ENCODE assay signal across 7 cellular contexts in genomic region chr19:4910594-4911273, GRCh38. TPM values are rescaled to one million over a fixed set of nuclear protein-coding genes. Genes with fewer than 3 reads are reported as not detected.
A peak's percentile ranks its signal among the peaks of the same experiment; 100 is the strongest.
DNase-seq lines count a peak whose midpoint lies in the region; ATAC-seq and TF ChIP-seq lines count a peak whose summit lies in the region.

No MANE protein-coding gene starts in this region.

- no peaks in the 10 kb centered on the region for H3K9me3 ChIP-seq in HUES6 (ENCODE audit: control insufficient read depth, insufficient read depth, low read depth, low read length)
- H3K9me3 ChIP-seq in psoas muscle, result no peaks in the 10 kb centered on the region

- no peak for TF ChIP-seq CTCF in WTC11 (IDR thresholded peaks at IDR 0.05)
- TF ChIP-seq CTCF in foreskin keratinocyte (conservative IDR thresholded peaks at IDR 0.05), result no peak
- TF ChIP-seq CTCF in psoas muscle (IDR thresholded peaks at IDR 0.05), result no peak

- DNase-seq in DMS79 (lab: John Stamatoyannopoulos, UW) (peak; percentile 33), WTC11 (ENCODE audit: low spot score) (no peak), foreskin keratinocyte (peak; percentile 17 to 42), psoas muscle (peak in 1 of 2 donors; percentile 17)

- peaks cover 22% of the 10 kb centered on the region for H3K4me1 Mint-ChIP-seq in WTC11

- intact Hi-C loops in psoas muscle (cut with DNase I), result loop anchor here (1.0 to 10.0 kb wide), 8 partner anchors 36 to 176 kb away; no protein-coding TSS in a partner anchor

- WGBS in psoas muscle, 3 donors, result 37 to 40% (median 39%) methylated on average over 23 of the region's 23 CpGs

- no peaks in the 10 kb centered on the region for H3K9me3 Mint-ChIP-seq in WTC11

- ATAC-seq in WTC11, result no peak
- ATAC-seq in foreskin keratinocyte, result no peak
- no peak for ATAC-seq in psoas muscle
- ATAC-seq in HG02678 (IDR thresholded peaks at IDR 0.05; ENCODE audit: unreplicated experiment), result no peak
- no peak for ATAC-seq in GM21576 (IDR thresholded peaks at IDR 0.05; ENCODE audit: unreplicated experiment)

- H3K4me3 Mint-ChIP-seq in WTC11, result peak overlapping the region; percentile 77

- CTCF ChIA-PET in WTC11 (lab: Charles Lee), result interaction anchor here (0.6 to 4.7 kb wide), 18 partner anchors 9 to 261 kb away, joined by 3 to 64 read pairs (median 6); partner anchors contain the start of genes KDM4B and PLIN3

- no peak overlapping the region for H3K27ac Mint-ChIP-seq in WTC11

- H3K9ac ChIP-seq in HUES6 (ENCODE audit: low read length), result peak overlapping the region; percentile 73

- peaks cover 8% of the 10 kb centered on the region; the same call in 1 of the 2 replicates for H3K36me3 Mint-ChIP-seq in WTC11

- H3K27me3 ChIP-seq in HUES6 (ENCODE audit: control insufficient read depth, insufficient read depth, low read length), result no peaks in the 10 kb centered on the region
- no peaks in the 10 kb centered on the region for H3K27me3 ChIP-seq in foreskin keratinocyte
- H3K27me3 ChIP-seq in psoas muscle (ENCODE audit: insufficient read depth in 3 of 3, low read length in 2 of 3), result no peaks in the 10 kb centered on the region

- peaks cover 28% of the 10 kb centered on the region for H3K27me3 Mint-ChIP-seq in WTC11 (ENCODE audit: low read depth)

- peaks cover 37% of the 10 kb centered on the region for H3K4me1 ChIP-seq in HUES6 (ENCODE audit: control insufficient read depth, insufficient read depth, low read length)
- H3K4me1 ChIP-seq in foreskin keratinocyte, result peaks cover 23% of the 10 kb centered on the region
- H3K4me1 ChIP-seq in psoas muscle, result peaks cover 19% of the 10 kb centered on the region

- peaks cover 39% of the 10 kb centered on the region for H3K36me3 ChIP-seq in HUES6 (ENCODE audit: control insufficient read depth, insufficient read depth, low read length)
- H3K36me3 ChIP-seq in psoas muscle (ENCODE audit: insufficient read depth in 1 of 2, low read depth in 1 of 2), result no peaks in the 10 kb centered on the region

- peak overlapping the region; percentile 57 for H3K4me3 ChIP-seq in HUES6 (ENCODE audit: low read depth, low read length)
- H3K4me3 ChIP-seq in psoas muscle, result peak overlapping the region; percentile 79

- H3K27ac ChIP-seq in HUES6 (ENCODE audit: low read depth, low read length) (peak overlapping the region; percentile 50; the same call in 1 of the 2 replicates), foreskin keratinocyte (peak overlapping the region; percentile 42), psoas muscle (no peak overlapping the region)

- POLR2A ChIA-PET in WTC11 (lab: Charles Lee), result interaction anchor here (0.6 kb wide), 1 partner anchor 47 kb away, joined by 4 read pairs; no protein-coding TSS in a partner anchor

TF ChIP-seq in WTC11, 78 proteins besides CTCF, POLR2A, EP300 and RAD21:
- TF ChIP-seq ATF3 (CRISPR knock-in tag; conservative IDR thresholded peaks at IDR 0.05) (no peak), IRF1 (CRISPR knock-in tag; IDR thresholded peaks at IDR 0.05) (no peak), NFE2L1 (CRISPR knock-in tag; IDR thresholded peaks at IDR 0.05) (no peak)

RNA-seq across cellular contexts. Expression of gene UHRF1, which starts 1.4 kb away (rescaled TPM):
- 37.9 to 42.5 TPM (median 38.1 TPM) in 3 replicates for total RNA-seq in WTC11 (2021)
- total RNA-seq in foreskin keratinocyte, result 75.9 and 89.2 TPM in 2 replicates
- 33.8 and 37.4 TPM in 2 replicates for polyA plus RNA-seq in foreskin keratinocyte
- total RNA-seq in psoas muscle, result 1 to 10 TPM in 1 of 4 donors, under 1 TPM in 3; 0.17 to 1.8 (median 0.43) TPM
- polyA plus RNA-seq in psoas muscle, result 1 to 10 TPM in 1 of 3 donors, under 1 TPM in 2; 0.22 to 1.9 (median 0.27) TPM

RNA-seq across cellular contexts. Expression of gene ARRDC5, which starts 8.0 kb away (rescaled TPM):
- total RNA-seq in WTC11 (2021) (not detected in 3 replicates), foreskin keratinocyte (not detected in 2 replicates), psoas muscle (not detected)
- polyA plus RNA-seq in foreskin keratinocyte (not detected in 2 replicates), psoas muscle (not detected)

RNA-seq across cellular contexts. Expression of gene PLIN3, which starts 43.3 kb away (rescaled TPM):
- 61.3 to 72.1 TPM (median 71.2 TPM) in 3 replicates for total RNA-seq in WTC11 (2021)
- total RNA-seq in foreskin keratinocyte, result 100 and 116 TPM in 2 replicates
- 105 and 115 TPM in 2 replicates for polyA plus RNA-seq in foreskin keratinocyte
- total RNA-seq in psoas muscle, result 100 to 1,000 TPM in 2 of 4 donors, 10 to 100 TPM in 2; 67.2 to 251 (median 90.0) TPM
- 100 to 1,000 TPM in 2 of 3 donors, 10 to 100 TPM in 1; 75.3 to 309 (median 142) TPM for polyA plus RNA-seq in psoas muscle

RNA-seq across cellular contexts. Expression of gene KDM4B, which starts 58.2 kb away (rescaled TPM):
- total RNA-seq in WTC11 (2021), result 43.2 to 56.0 TPM (median 53.1 TPM) in 3 replicates
- total RNA-seq in foreskin keratinocyte, result 7.2 and 7.3 TPM in 2 replicates
- polyA plus RNA-seq in foreskin keratinocyte, result 3.1 TPM in 2 replicates
- total RNA-seq in psoas muscle, result 10 to 100 TPM; 22.9 to 45.9 (median 37.8) TPM
- polyA plus RNA-seq in psoas muscle, result 10 to 100 TPM in 2 of 3 donors, 1 to 10 TPM in 1; 9.3 to 29.5 (median 19.9) TPM

Comparison
In these comparisons a context has a peak if more than half of its experiments do, and no peak if none do; other contexts are left out.
1. RNA of gene UHRF1, which starts 1.4 kb away (total RNA-seq): 75.9 to 89.2 TPM in foreskin keratinocyte and 37.9 to 42.5 TPM in WTC11; 0.17 to 1.8 TPM in psoas muscle; every median in the first group is over 10 times any median in the second.